ENCODE assay signal across 36 cellular contexts in the genomic region with DNA sequence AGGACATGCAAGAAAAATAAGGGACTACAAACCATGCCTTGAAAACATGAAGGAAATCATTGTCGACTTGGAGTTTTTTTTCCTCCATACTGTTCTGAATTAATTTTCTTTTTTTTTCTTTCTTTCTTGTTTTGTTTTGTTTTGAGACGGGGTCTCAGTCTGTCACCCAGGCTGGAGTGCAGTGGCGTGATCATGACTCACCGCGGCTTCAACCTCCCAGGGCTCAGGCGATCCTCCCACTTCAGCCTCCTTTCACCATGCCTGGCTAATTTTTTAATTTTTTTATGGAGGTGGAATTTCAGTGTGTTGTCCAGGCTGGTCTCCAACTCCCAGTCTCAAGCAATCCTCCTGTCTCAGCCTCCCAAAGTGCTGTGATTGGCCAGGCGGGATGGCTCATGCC. TPM values are rescaled to one million over a fixed set of nuclear protein-coding genes. Genes with fewer than 3 reads are reported as not detected.
"Had no signal": no experiment of that assay in that cellular context is flagged by ENCODE, and none has a peak within 500 bp of the region (broad histone marks: within the 10 kb centered on the region; RNA-seq: fewer than 3 reads in every experiment).

No MANE protein-coding gene starts in this region.

- H3K27me3 ChIP-seq: adrenal gland, ascending aorta, breast epithelium, cardiac muscle cell, colonic mucosa, esophagus squamous epithelium, gastroesophageal sphincter had no signal

- H3K36me3 ChIP-seq: adrenal gland, ascending aorta, breast epithelium, cardiac muscle cell, colonic mucosa, esophagus squamous epithelium, gastroesophageal sphincter, WERI-Rb-1 had no signal

- H3K4me3 ChIP-seq: adrenal gland, ascending aorta, breast epithelium, cardiac muscle cell, colonic mucosa, esophagus squamous epithelium, gastroesophageal sphincter had no signal

- ATAC-seq: activated CD4-positive, CD25-positive, alpha-beta regulatory T cell treated with anti-CD3 and anti-CD28 coated beads, Interleukin-2, amount 50 U/mL, for 24 hours; activated CD8-positive, alpha-beta T cell treated with anti-CD3 and anti-CD28 coated beads for 36 hours; activated T-cell treated with anti-CD3 and anti-CD28 coated beads, Interleukin-2, amount 50 U/mL, for 4 hours; activated T-helper 17 cell treated with anti-CD3 and anti-CD28 coated beads, Interleukin-2, amount 50 U/mL, for 72 hours; gastroesophageal sphincter; T-helper 17 cell had no signal

- H3K9me3 ChIP-seq: adrenal gland, ascending aorta, breast epithelium, colonic mucosa, esophagus squamous epithelium, gastroesophageal sphincter had no signal

- H3K27ac ChIP-seq: adrenal gland, ascending aorta, breast epithelium, cardiac muscle cell, colonic mucosa, epithelial cell of prostate, esophagus squamous epithelium, gastroesophageal sphincter, WERI-Rb-1 had no signal

- H3K4me1 ChIP-seq: adrenal gland, breast epithelium, colonic mucosa, gastroesophageal sphincter had no signal

- DNase-seq: activated B cell treated with CpG ODN at 0.5 μM for 24 hours; activated CD4-positive, alpha-beta T cell treated with anti-CD3 and anti-CD28 coated beads for 48 hours; activated CD4-positive, alpha-beta T cell treated with anti-CD3 and anti-CD28 coated beads, Interleukin-2, amount 50 U/mL, for 1 hour; activated CD4-positive, alpha-beta T cell treated with anti-CD3 and anti-CD28 coated beads, Interleukin-2, amount 50 U/mL, for 48 hours; activated CD8-positive, alpha-beta memory T cell treated with anti-CD3 and anti-CD28 coated beads for 24 hours; activated CD8-positive, alpha-beta T cell treated with anti-CD3 and anti-CD28 coated beads for 36 hours; activated effector memory CD4-positive, alpha-beta T cell treated with Interleukin-2 at 50 U/mL for 16 hours; activated naive CD4-positive, alpha-beta T cell treated with anti-CD3 and anti-CD28 coated beads for 36 hours; activated naive CD8-positive, alpha-beta T cell treated with anti-CD3 and anti-CD28 coated beads for 36 hours; activated naive CD8-positive, alpha-beta T cell treated with anti-CD3 and anti-CD28 coated beads, Interleukin-2, amount 50 U/mL, for 24 hours; activated T-cell treated with anti-CD3 and anti-CD28 coated beads, Interleukin-2, amount 50 U/mL, for 4 hours; adrenal gland; amygdala; central memory CD4-positive, alpha-beta T cell; cerebellar nuclear complex; colonic mucosa; effector CD8-positive, alpha-beta T cell; esophagus squamous epithelium; foreskin melanocyte; T-helper 1 cell; T-helper 17 cell; T1000; WERI-Rb-1 had no signal

RNA-seq across cellular contexts. Expression of gene UCMA, which starts 11.6 kb away (rescaled TPM):
- total RNA-seq: activated B cell treated with CpG ODN at 0.5 μM for 24 hours; activated CD8-positive, alpha-beta T cell treated with anti-CD3 and anti-CD28 coated beads for 36 hours; activated naive CD4-positive, alpha-beta T cell treated with anti-CD3 and anti-CD28 coated beads for 36 hours; activated naive CD8-positive, alpha-beta T cell treated with anti-CD3 and anti-CD28 coated beads for 36 hours; activated T-cell treated with anti-CD3 and anti-CD28 coated beads, Interleukin-2, amount 50 U/mL, for 4 hours; activated T-helper 17 cell treated with anti-CD3 and anti-CD28 coated beads, Interleukin-2, amount 50 U/mL, for 72 hours; adrenal gland; ascending aorta; breast epithelium; cardiac muscle cell; colonic mucosa; dermis microvascular lymphatic vessel endothelial cell; endothelial cell of umbilical vein; esophagus squamous epithelium; fibroblast of lung; fibroblast of villous mesenchyme; gastroesophageal sphincter; glomerular endothelial cell; T-helper 17 cell had no signal
- polyA plus RNA-seq: adrenal gland, cardiac muscle cell, endothelial cell of umbilical vein, esophagus, fibroblast of lung had no signal
